12 cellular contexts compared by ENCODE assay signal in the genomic region with DNA sequence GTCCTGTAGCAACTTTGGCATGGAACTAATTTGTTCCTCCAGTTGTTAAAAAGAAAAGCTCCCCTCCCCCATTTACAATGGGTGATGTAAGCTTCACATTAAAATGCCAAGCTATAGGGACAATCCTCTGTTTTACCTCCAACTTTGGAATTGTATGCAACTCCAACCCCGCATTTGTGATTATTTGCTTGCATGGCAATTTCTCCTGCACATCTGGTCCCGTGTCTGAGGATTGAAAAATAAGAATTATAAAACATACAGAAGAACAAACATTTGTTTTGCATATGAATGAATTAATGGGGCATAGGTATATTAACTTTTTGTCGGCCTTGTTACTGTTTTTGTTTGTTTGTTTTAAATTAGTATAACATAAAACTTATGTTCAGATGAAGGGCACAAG. TPM values are rescaled to one million over a fixed set of nuclear protein-coding genes. Genes with fewer than 3 reads are reported as not detected.
"Had no signal": no experiment of that assay in that cellular context is flagged by ENCODE, and none has a peak within 500 bp of the region (broad histone marks: within the 10 kb centered on the region; RNA-seq: fewer than 3 reads in every experiment).

No MANE protein-coding gene starts in this region.

- H3K36me3 ChIP-seq: HAP-1 had no signal

- ATAC-seq: GM23338, HCT116 had no signal

- FAIRE-seq: H1, H54 had no signal

- H3K9ac ChIP-seq: GM23248 had no signal

- H2AFZ ChIP-seq: GM23248, GM23338 had no signal

- H3K4me2 ChIP-seq: GM23338 had no signal

- H3K4me3 ChIP-seq: GM23248, GM23338, HAP-1 had no signal

- H3K9me3 ChIP-seq: HAP-1 had no signal

- DNase-seq: GM23248, GOT3, H7, H9, HCEC 1CT, HFFc6 had no signal

- H3K4me1 ChIP-seq: HAP-1 had no signal

- H3K27ac ChIP-seq: GM23248 had no signal

RNA-seq across cellular contexts. Expression of a gene that starts 17.2 kb away (rescaled TPM):
- total RNA-seq: H4, HFFc6 had no signal
